23 cellular contexts compared by ENCODE assay signal in the genomic region with DNA sequence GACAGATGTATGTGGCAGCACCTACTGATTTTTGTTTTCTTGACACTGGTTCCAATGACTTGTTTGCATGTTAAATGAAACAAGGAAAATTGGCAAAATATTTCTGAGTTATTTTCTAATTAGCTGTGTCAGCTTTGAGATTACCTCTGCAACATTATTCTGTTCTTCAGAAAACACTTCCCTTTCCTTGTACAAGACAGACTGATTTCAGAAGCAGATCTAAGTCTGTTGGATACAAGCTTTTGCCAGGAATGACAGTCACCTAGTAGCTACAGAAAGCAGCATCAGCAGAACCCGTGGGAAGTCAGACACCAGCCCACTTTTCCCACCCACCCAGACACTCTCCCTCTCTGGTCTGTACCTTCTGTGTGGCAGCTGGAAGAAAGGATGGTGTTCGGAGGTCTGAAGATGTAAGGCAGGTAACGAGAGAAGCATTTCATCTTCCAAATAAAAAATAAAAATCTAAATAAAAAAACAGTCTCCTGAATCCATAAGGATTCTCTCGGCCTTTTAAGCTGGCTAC.
"Had no signal": no experiment of that assay in that cellular context is flagged by ENCODE, and none has a peak within 500 bp of the region (broad histone marks: within the 10 kb centered on the region; RNA-seq: fewer than 3 reads in every experiment).

No MANE protein-coding gene starts in this region.

- H3K4me3 ChIP-seq: body of pancreas, colonic mucosa, left lung, ovary, sigmoid colon, spleen, tibial artery, uterus had no signal

- H3K36me3 Mint-ChIP-seq: activated naive CD8-positive, alpha-beta T cell; naive B cell had no signal

- H3K4me1 Mint-ChIP-seq: naive B cell, T-helper 17 cell had no signal

- H3K9me3 ChIP-seq: body of pancreas, colonic mucosa, left lung, ovary, sigmoid colon, spleen, tibial artery, uterus had no signal

- H3K9me3 Mint-ChIP-seq: activated T-helper 1 cell treated with anti-CD3 and anti-CD28 coated beads, Interleukin-12 subunit alpha, Interleukin-12 subunit beta, Interleukin-2, Interleukin-4 antibody, amounts not matched to agents 30 ng/mL and 10 ng/mL and 1 ng/mL, durations not matched to agents 14 hours and 24 hours and 36 hours had no signal

- DNase-seq: activated CD4-positive, alpha-beta T cell treated with anti-CD3 and anti-CD28 coated beads, Interleukin-2, amount 50 U/mL, for 4 hours; activated gamma-delta T cell treated with Interleukin-2 at 50 U/mL for 16 hours; amniotic stem cell; body of pancreas; central memory CD4-positive, alpha-beta T cell; colonic mucosa; erythroblast; glutamatergic neuron; kidney; left lung; mammary epithelial cell; naive B cell; ovary; sigmoid colon; spleen; stimulated activated naive CD4-positive, alpha-beta T cell; T-helper 17 cell; tibial artery; uterus had no signal

- H3K27ac ChIP-seq: body of pancreas, colonic mucosa, left lung, ovary, sigmoid colon, spleen, tibial artery, uterus, WERI-Rb-1 had no signal

- FAIRE-seq: endometrium, kidney had no signal

- ATAC-seq: body of pancreas, left lung, T-helper 17 cell had no signal

- H3K4me1 ChIP-seq: body of pancreas, colonic mucosa, left lung, sigmoid colon, spleen, tibial artery, uterus had no signal

- H3K27ac Mint-ChIP-seq: activated naive CD8-positive, alpha-beta T cell; activated T-helper 1 cell treated with anti-CD3 and anti-CD28 coated beads, Interleukin-12 subunit alpha, Interleukin-12 subunit beta, Interleukin-2, Interleukin-4 antibody, amounts not matched to agents 30 ng/mL and 10 ng/mL and 1 ng/mL, durations not matched to agents 14 hours and 24 hours and 36 hours; naive B cell; T-helper 17 cell had no signal

- H3K27me3 ChIP-seq: body of pancreas, colonic mucosa, left lung, ovary, sigmoid colon, spleen, uterus had no signal

- H3K4me3 Mint-ChIP-seq: activated naive CD8-positive, alpha-beta T cell; activated T-helper 1 cell treated with anti-CD3 and anti-CD28 coated beads, Interleukin-12 subunit alpha, Interleukin-12 subunit beta, Interleukin-2, Interleukin-4 antibody, amounts not matched to agents 30 ng/mL and 10 ng/mL and 1 ng/mL, durations not matched to agents 14 hours and 24 hours and 36 hours; naive B cell; T-helper 17 cell had no signal

- H3K36me3 ChIP-seq: colonic mucosa, left lung, ovary, sigmoid colon, spleen, tibial artery, uterus, WERI-Rb-1 had no signal
